In the genomic region with DNA sequence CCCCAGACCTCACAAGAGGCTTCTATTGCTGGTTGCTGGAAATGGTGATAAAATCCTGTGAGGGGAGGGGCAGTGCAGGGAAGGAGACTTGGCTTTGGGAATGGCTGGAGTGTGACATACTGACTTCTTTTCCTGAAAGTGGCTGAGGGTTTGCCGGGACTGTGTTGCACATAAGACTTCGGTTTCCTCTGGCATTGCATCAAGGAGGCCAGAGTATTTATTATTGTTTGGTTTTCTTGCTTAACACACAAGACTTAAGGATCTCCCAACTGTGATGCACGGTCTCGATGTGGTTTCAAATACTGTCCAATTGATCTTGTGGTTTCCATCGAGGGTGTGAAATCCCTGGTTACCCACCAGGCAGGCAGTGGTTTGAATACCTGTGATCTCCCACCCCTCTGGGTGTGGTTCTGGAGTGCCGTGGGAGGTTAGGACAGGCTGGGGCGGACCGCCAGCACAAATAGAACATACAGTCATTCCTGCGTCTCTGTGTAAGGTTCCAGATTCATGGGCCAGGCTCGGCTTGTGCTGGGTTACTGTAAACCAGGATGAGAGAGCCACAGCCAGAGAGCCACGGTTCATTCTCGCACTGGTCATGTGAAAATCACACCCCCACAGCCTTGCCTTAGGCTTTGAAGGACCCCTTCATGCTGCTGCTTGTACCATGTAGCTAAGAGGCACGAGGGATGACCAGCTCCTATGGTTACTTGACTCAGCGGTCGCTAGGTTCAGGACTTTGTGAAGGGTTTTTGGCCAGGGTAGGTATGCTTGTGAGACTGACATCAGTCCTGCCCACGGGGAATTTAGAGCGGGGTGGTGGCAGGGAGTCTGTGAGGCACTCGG, we compare ENCODE assay signal across 10 cellular contexts. TPM values are rescaled to one million over a fixed set of nuclear protein-coding genes. Genes with fewer than 3 reads are reported as not detected.
A peak's percentile ranks its signal among the peaks of the same experiment; 100 is the strongest.
DNase-seq lines count a peak whose midpoint lies in the region; ATAC-seq, FAIRE-seq and TF ChIP-seq lines count a peak whose summit lies in the region.
"Had no signal": no experiment of that assay in that cellular context is flagged by ENCODE, and none has a peak within 500 bp of the region (broad histone marks: within the 10 kb centered on the region; RNA-seq: fewer than 3 reads in every experiment).

No MANE protein-coding gene starts in this region.

- H3K9ac ChIP-seq in astrocyte (ENCODE audit: low read length): peak overlapping the region; percentile 60

- H3K27ac ChIP-seq in astrocyte (ENCODE audit: low read depth, low read length): peak overlapping the region; percentile 74
- H3K27ac ChIP-seq in right atrium auricular region: peak overlapping the region; percentile 89 to 99
- H3K27ac ChIP-seq: SK-N-MC had no signal

- no peak overlapping the region for H2AFZ ChIP-seq in astrocyte (ENCODE audit: low read depth, low read length)

- H3K9me3 ChIP-seq in astrocyte (ENCODE audit: insufficient read depth, low read depth, low read length): no peaks in the 10 kb centered on the region
- no peaks in the 10 kb centered on the region for H3K9me3 ChIP-seq in right atrium auricular region

- H3K27me3 ChIP-seq in astrocyte (ENCODE audit: insufficient read depth, low read length) (no peaks in the 10 kb centered on the region), right atrium auricular region (no peaks in the 10 kb centered on the region)

- peaks cover 70% of the 10 kb centered on the region for H3K79me2 ChIP-seq in astrocyte (ENCODE audit: insufficient read depth, low read length)

- TF ChIP-seq CTCF in astrocyte (IDR thresholded peaks at IDR 0.05; ENCODE audit: insufficient read depth, low read depth, low read length) (no peak), right atrium auricular region (IDR thresholded peaks at IDR 0.05) (no peak)

- peak overlapping the region; percentile 71 for H3K4me2 ChIP-seq in astrocyte (ENCODE audit: low read length)

- peak overlapping the region; percentile 92 for H3K27ac Mint-ChIP-seq in astrocyte (ENCODE audit: unreplicated experiment)

- no peaks in the 10 kb centered on the region for H3K36me3 ChIP-seq in astrocyte (ENCODE audit: insufficient read depth, low read length)
- no peaks in the 10 kb centered on the region for H3K36me3 ChIP-seq in right atrium auricular region

- FAIRE-seq in astrocyte (lab: Jason Lieb, UNC): no peak

- ATAC-seq in sciatic nerve (peak; percentile 75), HG02973 (IDR thresholded peaks at IDR 0.05; ENCODE audit: unreplicated experiment) (no peak)

- H3K4me3 Mint-ChIP-seq in astrocyte (ENCODE audit: unreplicated experiment): peak overlapping the region; percentile 37

- H3K27me3 Mint-ChIP-seq in astrocyte (ENCODE audit: low read depth, unreplicated experiment): no peaks in the 10 kb centered on the region

- no peaks in the 10 kb centered on the region for H3K9me3 Mint-ChIP-seq in astrocyte (ENCODE audit: unreplicated experiment)

- peaks cover 5% of the 10 kb centered on the region for H3K36me3 Mint-ChIP-seq in astrocyte (ENCODE audit: low read depth, unreplicated experiment)

- peaks cover 56% of the 10 kb centered on the region for H3K4me1 Mint-ChIP-seq in astrocyte (ENCODE audit: low read depth, unreplicated experiment)

- intact Hi-C loops in sciatic nerve (cut with DNase I): no loop called here

- DNase-seq in EH (ENCODE audit: low read depth) (peak; percentile 78), astrocyte (ENCODE audit: low read depth) (peak; percentile 100), right atrium auricular region (ENCODE audit: low spot score) (peak; percentile 92), sciatic nerve (ENCODE audit: low spot score) (peak; percentile 79), activated T-cell treated with anti-CD3 and anti-CD28 coated beads for 4 hours (no peak), T-helper 9 cell (no peak), RKO (ENCODE audit: low spot score) (no peak)
- DNase-seq: glutamatergic neuron had no signal

- H3K4me1 ChIP-seq in astrocyte (ENCODE audit: insufficient read depth, low read length) (peaks cover 47% of the 10 kb centered on the region), right atrium auricular region (peaks cover 0 to 95% of the 10 kb centered on the region in 2 donors)

- H3K4me3 ChIP-seq in astrocyte (ENCODE audit: insufficient read depth, low read depth, low read length): no peak overlapping the region
- peak overlapping the region; percentile 5 to 25 for H3K4me3 ChIP-seq in right atrium auricular region
- H3K4me3 ChIP-seq: SK-N-MC had no signal

- H4K20me1 ChIP-seq in astrocyte (ENCODE audit: insufficient read depth, low read length): peaks cover 75% of the 10 kb centered on the region

RNA-seq across cellular contexts. Expression of a gene that starts 39.2 kb away (rescaled TPM):
- total RNA-seq in astrocyte (73.6 and 75.7 TPM in 2 replicates), right atrium auricular region (10 to 100 TPM; 46.1 to 94.4 TPM), sciatic nerve (66.2 TPM)

RNA-seq across cellular contexts. Expression of a gene that starts 54.3 kb away (rescaled TPM):
- total RNA-seq in astrocyte: not detected in 2 replicates
- total RNA-seq in right atrium auricular region: under 1 TPM in 1 of 2 donors, not detected in 1; 0.47 TPM
- 0.18 TPM for total RNA-seq in sciatic nerve

Comparison
In these comparisons a context has a peak if more than half of its experiments do, and no peak if none do; other contexts are left out.
1. DNase-seq: peak in EH (single experiment), astrocyte (single experiment), right atrium auricular region (single experiment) and sciatic nerve (single experiment); none in activated T-cell treated with anti-CD3 and anti-CD28 coated beads for 4 hours (single experiment), T-helper 9 cell (single experiment) and RKO (single experiment).